Comparison of ENCODE assay signal across 15 cellular contexts in the genomic region with DNA sequence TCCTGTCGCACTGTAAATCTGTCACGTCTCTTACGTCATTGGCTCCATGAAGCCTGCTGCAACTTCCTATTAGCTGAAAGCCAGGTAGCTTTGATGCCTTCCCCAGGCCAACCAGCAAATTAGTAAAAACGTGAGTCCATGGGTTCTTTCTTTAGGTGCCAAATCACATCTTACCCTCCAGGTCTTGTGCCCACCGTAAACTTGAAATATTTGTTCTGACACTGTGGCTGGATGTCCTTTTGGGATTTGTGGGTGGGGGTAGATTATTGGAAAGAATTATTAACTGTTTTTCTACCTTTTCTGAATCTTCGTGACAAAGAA.
DNase-seq lines count a peak whose midpoint lies in the region; ATAC-seq lines count a peak whose summit lies in the region.
"Had no signal": no experiment of that assay in that cellular context is flagged by ENCODE, and none has a peak within 500 bp of the region (broad histone marks: within the 10 kb centered on the region; RNA-seq: fewer than 3 reads in every experiment).

No MANE protein-coding gene starts in this region.

- peak overlapping the region; percentile 91 for H3K27ac Mint-ChIP-seq in activated CD8-positive, alpha-beta memory T cell treated with anti-CD3 and anti-CD28 coated beads, Interleukin-2, amount 10 ng/mL, durations not matched to agents 7 days and 5 days

- no peaks in the 10 kb centered on the region for H3K9me3 ChIP-seq in subcutaneous abdominal adipose tissue (ENCODE audit: control insufficient read depth in 5 of 5, low read length in 5 of 5)
- H3K9me3 ChIP-seq: left lung, SJCRH30, thyroid gland had no signal

- no peaks in the 10 kb centered on the region for H3K9me3 Mint-ChIP-seq in activated CD8-positive, alpha-beta memory T cell treated with anti-CD3 and anti-CD28 coated beads, Interleukin-2, amount 10 ng/mL, durations not matched to agents 7 days and 5 days (ENCODE audit: low read depth)
- H3K9me3 Mint-ChIP-seq: activated naive CD4-positive, alpha-beta T cell treated with anti-CD3 and anti-CD28 coated beads for 36 hours; brain; naive B cell had no signal

- no peaks in the 10 kb centered on the region for H3K27me3 Mint-ChIP-seq in activated CD8-positive, alpha-beta memory T cell treated with anti-CD3 and anti-CD28 coated beads, Interleukin-2, amount 10 ng/mL, durations not matched to agents 7 days and 5 days
- H3K27me3 Mint-ChIP-seq: naive B cell had no signal

- no peaks in the 10 kb centered on the region for H3K36me3 ChIP-seq in subcutaneous abdominal adipose tissue (ENCODE audit: control insufficient read depth in 5 of 5, insufficient read depth in 5 of 5, low read length in 5 of 5)
- H3K36me3 ChIP-seq: left lung, SJCRH30, thyroid gland had no signal

- no peaks in the 10 kb centered on the region for H3K36me3 Mint-ChIP-seq in activated CD8-positive, alpha-beta memory T cell treated with anti-CD3 and anti-CD28 coated beads, Interleukin-2, amount 10 ng/mL, durations not matched to agents 7 days and 5 days
- H3K36me3 Mint-ChIP-seq: brain, naive B cell had no signal

- ATAC-seq in activated CD8-positive, alpha-beta memory T cell treated with anti-CD3 and anti-CD28 coated beads, Interleukin-2, amount 10 ng/mL, durations not matched to agents 7 days and 5 days: no peak
- no peak for ATAC-seq in HG03571 (IDR thresholded peaks at IDR 0.05; ENCODE audit: unreplicated experiment)

- H3K27ac ChIP-seq in caudate nucleus (ENCODE audit: low read depth, low read length) (peak overlapping the region; percentile 50), subcutaneous abdominal adipose tissue (ENCODE audit: low read depth, low read length) (no peak overlapping the region)
- H3K27ac ChIP-seq: left lung, SJCRH30, thyroid gland had no signal

- H3K27me3 ChIP-seq in subcutaneous abdominal adipose tissue (ENCODE audit: control insufficient read depth in 5 of 5, insufficient read depth in 4 of 5, low read length in 5 of 5): no peaks in the 10 kb centered on the region
- H3K27me3 ChIP-seq: left lung, SJCRH30, thyroid gland had no signal

- no peak overlapping the region for H3K4me3 ChIP-seq in Jurkat, Clone E6-1 (ENCODE audit: low read length)
- H3K4me3 ChIP-seq in subcutaneous abdominal adipose tissue (ENCODE audit: low read depth in 1 of 5, low read length in 5 of 5): peak overlapping the region in 3 of 5 donors; percentile 10 to 40 (median 11)
- H3K4me3 ChIP-seq: left lung, SJCRH30, thyroid gland had no signal

- DNase-seq in activated CD8-positive, alpha-beta memory T cell treated with anti-CD3 and anti-CD28 coated beads, Interleukin-2, amount 10 ng/mL, durations not matched to agents 7 days and 5 days: no peak
- DNase-seq in activated CD8-positive, alpha-beta memory T cell treated with anti-CD3 and anti-CD28 coated beads, Interleukin-2, amount 50 U/mL, for 4 hours: no peak
- peak; percentile 23 for DNase-seq in Jurkat, Clone E6-1 (ENCODE audit: low read depth, low spot score)
- DNase-seq in caudate nucleus (lab: John Stamatoyannopoulos, UW) (no peak), NCI-H69 (lab: John Stamatoyannopoulos, UW) (no peak), NCI-H82 (lab: John Stamatoyannopoulos, UW) (no peak)
- DNase-seq: left lung, MV-4-11, naive B cell, thyroid gland had no signal

- H3K4me1 ChIP-seq in subcutaneous abdominal adipose tissue (ENCODE audit: control insufficient read depth in 5 of 5, insufficient read depth in 5 of 5, low read length in 5 of 5): peaks cover 9 to 20% (median 14%) of the 10 kb centered on the region in 5 donors

- no peak overlapping the region for H3K4me3 Mint-ChIP-seq in activated CD8-positive, alpha-beta memory T cell treated with anti-CD3 and anti-CD28 coated beads, Interleukin-2, amount 10 ng/mL, durations not matched to agents 7 days and 5 days

- CTCF ChIA-PET in activated CD8-positive, alpha-beta memory T cell treated with anti-CD3 and anti-CD28 coated beads, Interleukin-2, amount 10 ng/mL, durations not matched to agents 7 days and 5 days (lab: Charles Lee): interaction anchor here (1.5 to 1.6 kb wide), 2 partner anchors 8 to 173 kb away, joined by 4 to 5 read pairs; a partner anchor contains a TSS

- no peak overlapping the region for H3K9ac ChIP-seq in subcutaneous abdominal adipose tissue (ENCODE audit: low read length in 5 of 5)

- peaks cover 27% of the 10 kb centered on the region for H3K4me1 Mint-ChIP-seq in activated CD8-positive, alpha-beta memory T cell treated with anti-CD3 and anti-CD28 coated beads, Interleukin-2, amount 10 ng/mL, durations not matched to agents 7 days and 5 days
